ENCODE assay signal across 33 cellular contexts in genomic region chr16:22250522-22250921, GRCh38. TPM values are rescaled to one million over a fixed set of nuclear protein-coding genes. Genes with fewer than 3 reads are reported as not detected.
DNase-seq lines count a peak whose midpoint lies in the region; FAIRE-seq and TF ChIP-seq lines count a peak whose summit lies in the region.
"Had no signal": no experiment of that assay in that cellular context is flagged by ENCODE, and none has a peak within 500 bp of the region (broad histone marks: within the 10 kb centered on the region; RNA-seq: fewer than 3 reads in every experiment).

No MANE protein-coding gene starts in this region.

- H3K27me3 Mint-ChIP-seq in activated naive CD4-positive, alpha-beta T cell treated with anti-CD3 and anti-CD28 coated beads, Interleukin-2, amount 50 U/mL, for 24 hours = no peaks in the 10 kb centered on the region
- no peaks in the 10 kb centered on the region for H3K27me3 Mint-ChIP-seq in astrocyte (ENCODE audit: low read depth, unreplicated experiment)
- no peaks in the 10 kb centered on the region for H3K27me3 Mint-ChIP-seq in endodermal cell (ENCODE audit: insufficient read depth)
- H3K27me3 Mint-ChIP-seq: activated naive CD8-positive, alpha-beta T cell treated with anti-CD3 and anti-CD28 coated beads for 36 hours; CD4-positive, CD25-positive, alpha-beta regulatory T cell had no signal

- H3K27ac ChIP-seq in GM23248 = no peak overlapping the region
- no peak overlapping the region for H3K27ac ChIP-seq in astrocyte (ENCODE audit: low read depth, low read length)
- no peak overlapping the region for H3K27ac ChIP-seq in endodermal cell (ENCODE audit: low read depth, low read length)
- H3K27ac ChIP-seq: parathyroid adenoma, sigmoid colon, thyroid gland, uterus, VCaP had no signal

- H2AFZ ChIP-seq in GM23248 (no peak overlapping the region), astrocyte (ENCODE audit: low read depth, low read length) (no peak overlapping the region)
- H2AFZ ChIP-seq: parathyroid adenoma had no signal

- H3K9me2 ChIP-seq in GM23248 (ENCODE audit: insufficient read depth) = no peaks in the 10 kb centered on the region

- peaks cover 23% of the 10 kb centered on the region for H3K36me3 Mint-ChIP-seq in activated naive CD4-positive, alpha-beta T cell treated with anti-CD3 and anti-CD28 coated beads, Interleukin-2, amount 50 U/mL, for 24 hours
- H3K36me3 Mint-ChIP-seq in astrocyte (ENCODE audit: low read depth, unreplicated experiment) (peaks cover 35% of the 10 kb centered on the region), endodermal cell (ENCODE audit: low read depth) (peaks cover 35% of the 10 kb centered on the region)

- peaks cover 29% of the 10 kb centered on the region for H3K36me3 ChIP-seq in GM23248 (ENCODE audit: low read depth)
- H3K36me3 ChIP-seq in astrocyte (ENCODE audit: insufficient read depth, low read length) = peaks cover 10% of the 10 kb centered on the region
- H3K36me3 ChIP-seq in endodermal cell (ENCODE audit: control insufficient read depth, insufficient read depth, low read length) = peaks cover 7% of the 10 kb centered on the region
- H3K36me3 ChIP-seq: uterus had no signal

- H3K27me3 ChIP-seq in GM23248 (replicated peaks; ENCODE audit: insufficient read depth) (no peaks in the 10 kb centered on the region), astrocyte (ENCODE audit: insufficient read depth, low read length) (no peaks in the 10 kb centered on the region), endodermal cell (ENCODE audit: control insufficient read depth, insufficient read depth, low read length, poor library complexity, severe bottlenecking) (no peaks in the 10 kb centered on the region)
- H3K27me3 ChIP-seq: sigmoid colon, thyroid gland, uterus had no signal

- H3K27ac Mint-ChIP-seq in activated naive CD4-positive, alpha-beta T cell treated with anti-CD3 and anti-CD28 coated beads, Interleukin-2, amount 50 U/mL, for 24 hours = peak overlapping the region; percentile 5
- H3K27ac Mint-ChIP-seq in astrocyte (ENCODE audit: unreplicated experiment) (no peak overlapping the region), endodermal cell (no peak overlapping the region)
- H3K27ac Mint-ChIP-seq: activated naive CD8-positive, alpha-beta T cell treated with anti-CD3 and anti-CD28 coated beads for 36 hours; CD4-positive, CD25-positive, alpha-beta regulatory T cell; T-helper 2 cell treated with Interferon-gamma antibody and Interleukin-4, amounts not matched to agents 5 μg/mL and 100 μg/mL, for 36 hours had no signal

- H3K4me1 Mint-ChIP-seq in activated naive CD4-positive, alpha-beta T cell treated with anti-CD3 and anti-CD28 coated beads, Interleukin-2, amount 50 U/mL, for 24 hours = no peaks in the 10 kb centered on the region
- no peaks in the 10 kb centered on the region for H3K4me1 Mint-ChIP-seq in astrocyte (ENCODE audit: low read depth, unreplicated experiment)
- H3K4me1 Mint-ChIP-seq in endodermal cell = no peaks in the 10 kb centered on the region
- H3K4me1 Mint-ChIP-seq: CD4-positive, CD25-positive, alpha-beta regulatory T cell had no signal

- no peaks in the 10 kb centered on the region for H3F3A ChIP-seq in GM23248 (ENCODE audit: insufficient read depth)

- TF ChIP-seq CTCF in astrocyte (IDR thresholded peaks at IDR 0.05; ENCODE audit: insufficient read depth, low read depth, low read length) = no peak
- TF ChIP-seq CTCF in fibroblast of the aortic adventitia (IDR thresholded peaks at IDR 0.05; ENCODE audit: insufficient read depth, low read length) = no peak
- TF ChIP-seq CTCF in endodermal cell (conservative IDR thresholded peaks at IDR 0.05) = no peak

- no peak for FAIRE-seq in astrocyte (lab: Jason Lieb, UNC)
- FAIRE-seq: GM12891, keratinocyte had no signal

- H3K4me2 ChIP-seq in GM23248 (ENCODE audit: unreplicated experiment) (no peak overlapping the region), astrocyte (ENCODE audit: low read length) (no peak overlapping the region)

- H3K9me3 Mint-ChIP-seq in activated naive CD4-positive, alpha-beta T cell treated with anti-CD3 and anti-CD28 coated beads, Interleukin-2, amount 50 U/mL, for 24 hours = no peaks in the 10 kb centered on the region
- peaks cover 3% of the 10 kb centered on the region for H3K9me3 Mint-ChIP-seq in astrocyte (ENCODE audit: unreplicated experiment)
- peaks cover 7% of the 10 kb centered on the region for H3K9me3 Mint-ChIP-seq in endodermal cell

- in situ Hi-C loops in GM23248 (cut with MboI) = no loop called here

- H4K20me1 ChIP-seq in GM23248 (ENCODE audit: insufficient read depth) = no peaks in the 10 kb centered on the region
- H4K20me1 ChIP-seq in astrocyte (ENCODE audit: insufficient read depth, low read length) = no peaks in the 10 kb centered on the region

- 77 to 85% methylated on average over 6 of the region's 6 CpGs for WGBS in GM23248 (ENCODE audit: low coverage in 1 of 2, low lambda C conversion rate in 2 of 2, missing lambda C conversion rate in 2 of 2), 2 experiments
- 93 to 100% methylated on average over 4 to 6 of the region's 6 CpGs for WGBS in endodermal cell (ENCODE audit: insufficient coverage in 1 of 2, insufficient read length in 1 of 2), 2 experiments

- H3K4me3 Mint-ChIP-seq in activated naive CD4-positive, alpha-beta T cell treated with anti-CD3 and anti-CD28 coated beads, Interleukin-2, amount 50 U/mL, for 24 hours = no peak overlapping the region
- no peak overlapping the region for H3K4me3 Mint-ChIP-seq in astrocyte (ENCODE audit: unreplicated experiment)
- no peak overlapping the region for H3K4me3 Mint-ChIP-seq in endodermal cell
- H3K4me3 Mint-ChIP-seq: activated naive CD8-positive, alpha-beta T cell treated with anti-CD3 and anti-CD28 coated beads for 36 hours; CD4-positive, CD25-positive, alpha-beta regulatory T cell; T-helper 2 cell treated with Interferon-gamma antibody and Interleukin-4, amounts not matched to agents 5 μg/mL and 100 μg/mL, for 36 hours had no signal

- no peaks in the 10 kb centered on the region for H3K9me3 ChIP-seq in GM23248 (ENCODE audit: low read depth)
- H3K9me3 ChIP-seq in astrocyte (ENCODE audit: insufficient read depth, low read depth, low read length) = peaks cover 4% of the 10 kb centered on the region
- H3K9me3 ChIP-seq in endodermal cell (ENCODE audit: control insufficient read depth, low read length) = peaks cover 7% of the 10 kb centered on the region
- H3K9me3 ChIP-seq: HAP-1, sigmoid colon, thyroid gland, uterus had no signal

- H3K4me3 ChIP-seq in GM23248 (no peak overlapping the region), astrocyte (ENCODE audit: insufficient read depth, low read depth, low read length) (no peak overlapping the region), fibroblast of the aortic adventitia (ENCODE audit: low read depth, low read length) (no peak overlapping the region), endodermal cell (ENCODE audit: low read length) (no peak overlapping the region)
- H3K4me3 ChIP-seq: HAP-1, sigmoid colon, thyroid gland, uterus had no signal

- no peak for DNase-seq in activated naive CD4-positive, alpha-beta T cell (lab: John Stamatoyannopoulos, UW)
- DNase-seq in GM23248 (peak; percentile 42), astrocyte (ENCODE audit: low read depth) (peak; percentile 14), fibroblast of the aortic adventitia (ENCODE audit: low read depth) (peak; percentile 59), CD1c-positive myeloid dendritic cell (ENCODE audit: extremely low spot score) (no peak), epidermal melanocyte (ENCODE audit: insufficient read length, low spot score) (no peak), endodermal cell (no peak)
- DNase-seq: 8988T; activated CD4-positive, alpha-beta T cell treated with anti-CD3 and anti-CD28 coated beads for 4 hours; activated CD8-positive, alpha-beta memory T cell treated with anti-CD3 and anti-CD28 coated beads for 24 hours; activated naive CD8-positive, alpha-beta T cell treated with anti-CD3 and anti-CD28 coated beads for 36 hours; activated T-cell treated with anti-CD3 and anti-CD28 coated beads for 4 hours; aorta; Calu3; CD4-positive, CD25-positive, alpha-beta regulatory T cell; central memory CD4-positive, alpha-beta T cell; DND-41; glutamatergic neuron; NCI-H1105; NCI-H2029 treated with DMSO at 0.1 percent for 48 hours; NCI-H524 treated with DMSO at 0.1 percent for 48 hours; OCI-M1; sigmoid colon; stimulated activated CD4-positive, alpha-beta T cell treated with anti-CD3 and anti-CD28 coated beads, Interleukin-4, amount 100 ng/mL, for 1 hour; thyroid gland; uterus had no signal

- H3K4me1 ChIP-seq in GM23248 (ENCODE audit: insufficient read depth) (no peaks in the 10 kb centered on the region), astrocyte (ENCODE audit: insufficient read depth, low read length) (no peaks in the 10 kb centered on the region), endodermal cell (ENCODE audit: control insufficient read depth, insufficient read depth, low read length) (no peaks in the 10 kb centered on the region)
- H3K4me1 ChIP-seq: HAP-1, parathyroid adenoma, sigmoid colon, thyroid gland, uterus had no signal

- no peaks in the 10 kb centered on the region for H3K79me2 ChIP-seq in GM23248 (ENCODE audit: insufficient read depth)
- H3K79me2 ChIP-seq in astrocyte (ENCODE audit: insufficient read depth, low read length) = no peaks in the 10 kb centered on the region
- H3K79me2 ChIP-seq: parathyroid adenoma had no signal

- H3K9ac ChIP-seq in GM23248 (no peak overlapping the region), astrocyte (ENCODE audit: low read length) (no peak overlapping the region), endodermal cell (ENCODE audit: extremely low read depth, low read length, poor library complexity, severe bottlenecking) (no peak overlapping the region)
- H3K9ac ChIP-seq: parathyroid adenoma had no signal

RNA-seq across cellular contexts. Expression of gene EEF2K, which starts 44.4 kb away (rescaled TPM):
- 16.3 and 16.6 TPM in 2 replicates for total RNA-seq in GM23248 (2014; rRNA removed; shearing (Covaris generic))
- polyA plus RNA-seq in GM23248 (2016; fragmentation: Nextera tagmentation; extraction: Ambion mirVana) = 6.9 and 8.7 TPM in 2 replicates
- total RNA-seq in astrocyte (20.9 and 24.4 TPM in 2 replicates), fibroblast of the aortic adventitia (ENCODE audit: low replicate concordance) (34.4 and 57.3 TPM in 2 replicates), endodermal cell (10 to 100 TPM in 1 of 2 donors, 1 to 10 TPM in 1; 9.8 to 15.8 TPM)
- 6.8 TPM for polyA plus RNA-seq in endodermal cell (2013, experiment 1 of 2)
- polyA plus RNA-seq in endodermal cell (2013, experiment 2 of 2) = 7.8 TPM

RNA-seq across cellular contexts. Expression of gene POLR3E, which starts 46.7 kb away (rescaled TPM):
- total RNA-seq in GM23248 (2014; rRNA removed; shearing (Covaris generic)) = 20.8 and 27.1 TPM in 2 replicates
- polyA plus RNA-seq in GM23248 (2016; fragmentation: Nextera tagmentation; extraction: Ambion mirVana) = 12.4 and 14.0 TPM in 2 replicates
- total RNA-seq in astrocyte (30.3 and 32.5 TPM in 2 replicates), fibroblast of the aortic adventitia (ENCODE audit: low replicate concordance) (8.6 and 29.5 TPM in 2 replicates), endodermal cell (10 to 100 TPM; 73.1 to 73.6 TPM)
- 40.2 TPM for polyA plus RNA-seq in endodermal cell (2013, experiment 1 of 2)
- polyA plus RNA-seq in endodermal cell (2013, experiment 2 of 2) = 31.3 TPM

Comparison
In these comparisons a context has a peak if more than half of its experiments do, and no peak if none do; other contexts are left out.
1. DNase-seq: peak in GM23248 (single experiment), astrocyte (single experiment) and fibroblast of the aortic adventitia (single experiment); none in activated naive CD4-positive, alpha-beta T cell (0 of 4), CD1c-positive myeloid dendritic cell (single experiment), epidermal melanocyte (single experiment) and endodermal cell (single experiment).